ENCODE assay signal across 16 cellular contexts in the genomic region with DNA sequence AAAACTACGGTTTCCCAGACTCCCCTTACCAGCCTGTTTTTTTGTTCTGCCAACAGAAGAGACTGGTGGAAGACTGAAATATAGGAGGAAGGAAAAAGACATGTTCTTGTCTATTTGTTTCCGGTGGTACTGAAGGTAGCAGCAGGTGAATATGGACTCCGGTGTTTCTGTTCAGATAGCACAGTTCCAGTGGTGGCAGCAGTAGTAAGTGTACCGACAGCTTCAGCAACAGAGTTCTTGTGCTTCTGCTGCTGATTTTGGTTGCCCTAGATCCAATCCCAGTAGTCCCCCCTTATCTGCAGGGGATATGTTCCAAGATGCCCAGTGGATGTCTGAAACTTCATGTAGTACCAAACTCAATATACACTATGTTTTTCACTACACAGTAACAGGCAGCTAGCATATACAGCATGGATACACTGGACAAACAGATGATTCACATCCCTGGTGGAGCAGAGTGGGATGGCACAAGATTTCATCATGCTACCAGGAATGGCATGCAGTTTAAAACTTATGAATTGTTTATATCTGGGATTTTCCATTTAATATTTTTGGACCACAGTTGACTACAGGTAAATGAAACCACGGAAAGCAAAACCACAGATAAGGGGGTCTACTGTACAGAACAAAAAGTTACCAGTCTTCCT.
DNase-seq lines count a peak whose midpoint lies in the region; ATAC-seq, FAIRE-seq and TF ChIP-seq lines count a peak whose summit lies in the region.
"Had no signal": no experiment of that assay in that cellular context is flagged by ENCODE, and none has a peak within 500 bp of the region (broad histone marks: within the 10 kb centered on the region; RNA-seq: fewer than 3 reads in every experiment).

No MANE protein-coding gene starts in this region.

- H3K4me3 ChIP-seq in A549 (no peak overlapping the region), WERI-Rb-1 (ENCODE audit: low read depth, low read length) (no peak overlapping the region), SJCRH30 (no peak overlapping the region)
- H3K4me3 ChIP-seq: BLaER1 treated with 17β-estradiol and CSF1 and Interleukin-3, amounts not matched to agents 10 nM and 100 nM; mucosa of descending colon; skin epidermis had no signal

- 75% methylated on average over 5 of the region's 5 CpGs for WGBS in A549 (ENCODE audit: missing lambda C conversion rate)

- H3K4me2 ChIP-seq in A549 = peak overlapping the region; percentile 25
- H3K4me2 ChIP-seq: BLaER1 treated with 17β-estradiol and CSF1 and Interleukin-3, amounts not matched to agents 10 nM and 100 nM had no signal

- no peak for TF ChIP-seq RAD21 in A549 (conservative IDR thresholded peaks at IDR 0.05 in 1 of 2, IDR thresholded peaks at IDR 0.05 in 1 of 2)

- H3K36me3 ChIP-seq in WERI-Rb-1 = peaks cover 17% of the 10 kb centered on the region
- H3K36me3 ChIP-seq in SJCRH30 = no peaks in the 10 kb centered on the region

- no peak for TF ChIP-seq EP300 in A549 (IDR thresholded peaks at IDR 0.05)

- ATAC-seq in A549 (peak; percentile 93 to 100), foreskin keratinocyte (peak; percentile 81), GM18873 (IDR thresholded peaks at IDR 0.05; ENCODE audit: low FRiP score, unreplicated experiment) (no peak)
- ATAC-seq: mucosa of descending colon had no signal

- no peak for FAIRE-seq in A549 (lab: Jason Lieb, UNC)
- FAIRE-seq: TTC549 had no signal

- no peaks in the 10 kb centered on the region for H3K9me3 ChIP-seq in A549
- H3K9me3 ChIP-seq in WERI-Rb-1 (ENCODE audit: severe bottlenecking) = peaks cover 2% of the 10 kb centered on the region
- H3K9me3 ChIP-seq in SJCRH30 (replicated peaks) = no peaks in the 10 kb centered on the region
- H3K9me3 ChIP-seq: mucosa of descending colon had no signal

- POLR2A ChIA-PET in A549 (lab: Yijun Ruan, JAX) = no interaction called here

- H3K27me3 ChIP-seq in WERI-Rb-1 (ENCODE audit: insufficient read depth, low read depth, severe bottlenecking) (no peaks in the 10 kb centered on the region), foreskin keratinocyte (no peaks in the 10 kb centered on the region), SJCRH30 (no peaks in the 10 kb centered on the region)
- H3K27me3 ChIP-seq: BLaER1 treated with 17β-estradiol and CSF1 and Interleukin-3, amounts not matched to agents 10 nM and 100 nM had no signal

- TF ChIP-seq CTCF in A549 (IDR thresholded peaks at IDR 0.05) (no peak), WERI-Rb-1 (IDR thresholded peaks at IDR 0.05; ENCODE audit: low read depth, low read length) (0 out of 2 replicates have a peak, but pooled peaks have one; percentile 1), foreskin keratinocyte (conservative IDR thresholded peaks at IDR 0.05) (peak; percentile 27)

- CTCF ChIA-PET in A549 (lab: Yijun Ruan, JAX) = interaction anchor here (0.6 kb wide), 1 partner anchor 49 kb away, joined by 3 read pairs; no protein-coding TSS in a partner anchor

- H3K4me1 ChIP-seq in A549 (peaks cover 15% of the 10 kb centered on the region), foreskin keratinocyte (no peaks in the 10 kb centered on the region), SJCRH30 (no peaks in the 10 kb centered on the region)
- H3K4me1 ChIP-seq: BLaER1 treated with 17β-estradiol and CSF1 and Interleukin-3, amounts not matched to agents 10 nM and 100 nM had no signal

- TF ChIP-seq POLR2A in A549 (IDR thresholded peaks at IDR 0.05; ENCODE audit: low read length) = no peak

- DNase-seq in A549 (ENCODE audit: low read depth in 1 of 2, low spot score in 1 of 2) (peak; percentile 22 to 60), HCEC 1CT (peak; percentile 71), WERI-Rb-1 (no peak), foreskin keratinocyte (peak in 1 of 2 donors; percentile 54), NCI-H2081 (lab: John Stamatoyannopoulos, UW) (no peak), KG1 (lab: John Stamatoyannopoulos, UW) (no peak), SJCRH30 (no peak)
- DNase-seq: activated T-cell treated with anti-CD3 and anti-CD28 coated beads, Interleukin-2, amount 50 U/mL, for 1 hour; caudate nucleus; head of caudate nucleus; mucosa of descending colon; NCI-H774 had no signal

- H3K27ac ChIP-seq in A549 (peak overlapping the region; percentile 79 to 86), WERI-Rb-1 (no peak overlapping the region), foreskin keratinocyte (no peak overlapping the region), SJCRH30 (no peak overlapping the region)
- H3K27ac ChIP-seq: BLaER1 treated with 17β-estradiol and CSF1 and Interleukin-3, amounts not matched to agents 10 nM and 100 nM; skin epidermis had no signal

TF ChIP-seq in A549, 52 proteins besides CTCF, POLR2A, EP300 and RAD21:
- TF ChIP-seq CEBPB (IDR thresholded peaks at IDR 0.05) = peak; percentile 31 to 40; a peak in 2 of 4 replicates
- TF ChIP-seq FOSL2 (IDR thresholded peaks at IDR 0.05) = no peak
- TF ChIP-seq FOSL2 (CRISPR knock-in tag; IDR thresholded peaks at IDR 0.05) = 0 out of 2 replicates have a peak, but pooled peaks have one; percentile 21
- TF ChIP-seq GATA3 (IDR thresholded peaks at IDR 0.05; ENCODE audit: borderline replicate concordance) = no peak
- TF ChIP-seq ZSCAN20 (CRISPR knock-in tag; IDR thresholded peaks at IDR 0.05) = no peak
- TF ChIP-seq POLR2AphosphoS2 (conservative IDR thresholded peaks at IDR 0.05; ENCODE audit: low read length) = no peak
- no peak for TF ChIP-seq NFE2L2 (conservative IDR thresholded peaks at IDR 0.05; ENCODE audit: low read length)
- no peak for TF ChIP-seq RFX5 (IDR thresholded peaks at IDR 0.05)
- no peak for TF ChIP-seq ZC3H11A (IDR thresholded peaks at IDR 0.05)

Comparison
In these comparisons a context has a peak if more than half of its experiments do, and no peak if none do; other contexts are left out.
1. DNase-seq: peak in A549 (2 of 2) and HCEC 1CT (single experiment); none in WERI-Rb-1 (single experiment), NCI-H2081 (0 of 2), KG1 (single experiment) and SJCRH30 (0 of 2).
2. H3K27ac ChIP-seq: peak in A549 (2 of 2); none in WERI-Rb-1 (single experiment), foreskin keratinocyte (single experiment) and SJCRH30 (single experiment).